25 cellular contexts compared by ENCODE assay signal in genomic region chr6:96834070-96834469, GRCh38.
"Had no signal": no experiment of that assay in that cellular context is flagged by ENCODE, and none has a peak within 500 bp of the region (broad histone marks: within the 10 kb centered on the region; RNA-seq: fewer than 3 reads in every experiment).

No MANE protein-coding gene starts in this region.

- ATAC-seq: gastroesophageal sphincter; left colon; naive thymus-derived CD4-positive, alpha-beta T cell; pancreas; psoas muscle had no signal

- H3K9me3 ChIP-seq: gastroesophageal sphincter, pancreas, psoas muscle, sigmoid colon, tibial nerve had no signal

- H3K27me3 ChIP-seq: gastroesophageal sphincter, pancreas, sigmoid colon, tibial nerve had no signal

- H3K4me1 ChIP-seq: pancreas had no signal

- H3K27ac ChIP-seq: gastroesophageal sphincter, pancreas, psoas muscle, sigmoid colon, tibial nerve had no signal

- DNase-seq: activated CD4-positive, alpha-beta memory T cell treated with anti-CD3 and anti-CD28 coated beads for 36 hours; activated CD4-positive, alpha-beta T cell treated with anti-CD3 and anti-CD28 coated beads, Interleukin-2, amount 10 ng/mL, durations not matched to agents 24 days and 14 days; activated CD4-positive, CD25-positive, alpha-beta regulatory T cell treated with anti-CD3 and anti-CD28 coated beads, Interleukin-2, amount 50 U/mL, for 72 hours; activated CD8-positive, alpha-beta memory T cell treated with anti-CD3 and anti-CD28 coated beads, Interleukin-2, amount 50 U/mL, for 4 hours; activated gamma-delta T cell; activated naive CD4-positive, alpha-beta T cell treated with anti-CD3 and anti-CD28 coated beads, Interleukin-2, amount 50 U/mL, for 16 hours; activated T-cell treated with anti-CD3 and anti-CD28 coated beads, Interleukin-2, amount 50 U/mL, for 1 hour; dermis blood vessel endothelial cell; effector CD8-positive, alpha-beta T cell; hippocampal formation; immature natural killer cell; kidney; left colon; midbrain; naive thymus-derived CD4-positive, alpha-beta T cell; nucleus accumbens; pancreas; psoas muscle; sigmoid colon; stimulated activated naive CD4-positive, alpha-beta T cell treated with Interleukin-2 at 50 U/mL for 16 hours; T-helper 2 cell had no signal

- H3K4me3 ChIP-seq: gastroesophageal sphincter, pancreas, psoas muscle, sigmoid colon, tibial nerve had no signal

- FAIRE-seq: colon, endometrium, kidney, pancreas had no signal

- H3K36me3 ChIP-seq: gastroesophageal sphincter, pancreas, sigmoid colon, tibial nerve had no signal
